Comparison of ENCODE assay signal across 10 cellular contexts in the genomic region with DNA sequence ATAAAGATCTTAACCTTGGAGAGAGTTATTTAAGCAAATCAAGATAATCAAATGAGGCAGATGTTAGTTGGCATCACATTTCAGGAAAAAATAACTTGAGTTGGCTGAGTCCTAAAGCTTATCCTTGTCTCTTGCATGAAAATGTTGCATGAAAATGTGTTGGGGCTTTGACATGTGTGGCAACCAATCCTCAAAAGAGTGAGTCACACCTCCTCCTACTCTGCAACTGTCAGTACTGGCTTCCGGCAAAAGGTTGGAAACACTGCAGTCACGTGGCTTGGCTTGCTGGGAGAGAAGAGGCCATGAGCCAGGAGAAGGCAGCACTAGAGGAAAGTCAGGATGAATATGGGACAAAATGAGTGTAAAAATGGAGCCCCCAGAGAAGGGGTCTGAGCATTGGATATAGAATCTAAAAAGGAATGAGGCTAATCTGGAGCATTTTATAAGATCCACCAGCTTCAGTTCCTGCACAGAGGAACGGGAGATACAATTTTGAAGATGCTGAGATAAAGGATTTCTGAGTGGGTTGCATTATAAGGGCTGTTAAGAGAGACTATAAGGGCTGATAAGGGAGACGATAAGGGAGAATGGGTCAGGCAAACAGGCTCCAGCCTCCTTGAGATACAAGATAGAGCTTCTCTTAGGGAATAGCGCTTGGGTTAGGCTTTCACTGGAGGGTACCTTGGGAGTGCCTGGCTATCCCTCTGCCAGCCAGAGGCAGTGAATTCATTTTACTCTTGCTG. TPM values are rescaled to one million over a fixed set of nuclear protein-coding genes. Genes with fewer than 3 reads are reported as not detected.
DNase-seq lines count a peak whose midpoint lies in the region; ATAC-seq, FAIRE-seq and TF ChIP-seq lines count a peak whose summit lies in the region.
"Had no signal": no experiment of that assay in that cellular context is flagged by ENCODE, and none has a peak within 500 bp of the region (broad histone marks: within the 10 kb centered on the region; RNA-seq: fewer than 3 reads in every experiment).

No MANE protein-coding gene starts in this region.

- peak; percentile 62 for ATAC-seq in Right ventricle myocardium inferior

- TF ChIP-seq CTCF in right atrium auricular region (IDR thresholded peaks at IDR 0.05) (no peak), astrocyte of the spinal cord (IDR thresholded peaks at IDR 0.05; ENCODE audit: low read depth, low read length) (no peak)

- H3K36me3 ChIP-seq in right atrium auricular region = no peaks in the 10 kb centered on the region
- H3K36me3 ChIP-seq: BLaER1 treated with 17β-estradiol and CSF1 and Interleukin-3, amounts not matched to agents 10 nM and 100 nM had no signal

- in situ Hi-C loops in astrocyte of the spinal cord (cut with HindIII; ENCODE audit: low sequenced_read_pairs) = no loop called here

- H3K4me3 ChIP-seq in right atrium auricular region (no peak overlapping the region), astrocyte of the spinal cord (ENCODE audit: low read depth, low read length) (no peak overlapping the region)
- H3K4me3 ChIP-seq: BLaER1 treated with 17β-estradiol and CSF1 and Interleukin-3, amounts not matched to agents 10 nM and 100 nM had no signal

- H3K9me3 ChIP-seq in right atrium auricular region = no peaks in the 10 kb centered on the region
- H3K9me3 ChIP-seq: BLaER1 treated with 17β-estradiol and CSF1 and Interleukin-3, amounts not matched to agents 10 nM and 100 nM had no signal

- intact Hi-C loops in Right ventricle myocardium inferior (cut with DNase I) = no loop called here

- H3K4me1 ChIP-seq in right atrium auricular region = no peaks in the 10 kb centered on the region
- H3K4me1 ChIP-seq: BLaER1 treated with 17β-estradiol and CSF1 and Interleukin-3, amounts not matched to agents 10 nM and 100 nM had no signal

- H3K27me3 ChIP-seq in right atrium auricular region = no peaks in the 10 kb centered on the region
- H3K27me3 ChIP-seq: BLaER1 treated with 17β-estradiol and CSF1 and Interleukin-3, amounts not matched to agents 10 nM and 100 nM had no signal

- no peak for FAIRE-seq in urothelium cell line (lab: Jason Lieb, UNC)

- H3K27ac ChIP-seq in right atrium auricular region = no peak overlapping the region
- H3K27ac ChIP-seq: BLaER1 treated with 17β-estradiol and CSF1 and Interleukin-3, amounts not matched to agents 10 nM and 100 nM had no signal

- DNase-seq in Right ventricle myocardium inferior (ENCODE audit: missing footprints) (no peak), right atrium auricular region (ENCODE audit: low spot score) (no peak), astrocyte of the spinal cord (ENCODE audit: low read depth, low spot score) (peak; percentile 52), kidney glomerular epithelial cell (lab: John Stamatoyannopoulos, UW) (peak; percentile 35), urothelium cell line (ENCODE audit: low spot score) (peak; percentile 29), NCI-H524 treated with DMSO at 0.1 percent for 48 hours (lab: John Stamatoyannopoulos, UW) (no peak), COLO668 (lab: John Stamatoyannopoulos, UW; ENCODE audit: unreplicated experiment) (no peak)
- DNase-seq in activated CD4-positive, alpha-beta T cell treated with anti-CD3 and anti-CD28 coated beads for 4 hours = no peak

RNA-seq across cellular contexts. Expression of a gene that starts 43.1 kb away (rescaled TPM):
- total RNA-seq in Right ventricle myocardium inferior (not detected), right atrium auricular region (not detected)
- total RNA-seq: NCI-H460 had no signal

Comparison
In these comparisons a context has a peak if more than half of its experiments do, and no peak if none do; other contexts are left out.
1. DNase-seq: peak in astrocyte of the spinal cord (single experiment), kidney glomerular epithelial cell (single experiment) and urothelium cell line (single experiment); none in Right ventricle myocardium inferior (single experiment), right atrium auricular region (single experiment), NCI-H524 treated with DMSO at 0.1 percent for 48 hours (single experiment), activated CD4-positive, alpha-beta T cell treated with anti-CD3 and anti-CD28 coated beads for 4 hours (0 of 2) and COLO668 (single experiment).